ENCODE assay signal across 1 cellular context in genomic region chr7:106795171-106795876, GRCh38.
TF ChIP-seq lines count a peak whose summit lies in the region.

No MANE protein-coding gene starts in this region.

TF ChIP-seq in GM12878, 131 proteins besides CTCF, POLR2A, EP300 and RAD21 (continued from another document):
- TF ChIP-seq IRF3 (IDR thresholded peaks at IDR 0.05): no peak
- no peak for TF ChIP-seq SRF (IDR thresholded peaks at IDR 0.05; ENCODE audit: low read depth in 2 of 2, low read length in 2 of 2)
- no peak for TF ChIP-seq BRCA1 (IDR thresholded peaks at IDR 0.05; ENCODE audit: low read depth, low read length)
